In the genomic region with DNA sequence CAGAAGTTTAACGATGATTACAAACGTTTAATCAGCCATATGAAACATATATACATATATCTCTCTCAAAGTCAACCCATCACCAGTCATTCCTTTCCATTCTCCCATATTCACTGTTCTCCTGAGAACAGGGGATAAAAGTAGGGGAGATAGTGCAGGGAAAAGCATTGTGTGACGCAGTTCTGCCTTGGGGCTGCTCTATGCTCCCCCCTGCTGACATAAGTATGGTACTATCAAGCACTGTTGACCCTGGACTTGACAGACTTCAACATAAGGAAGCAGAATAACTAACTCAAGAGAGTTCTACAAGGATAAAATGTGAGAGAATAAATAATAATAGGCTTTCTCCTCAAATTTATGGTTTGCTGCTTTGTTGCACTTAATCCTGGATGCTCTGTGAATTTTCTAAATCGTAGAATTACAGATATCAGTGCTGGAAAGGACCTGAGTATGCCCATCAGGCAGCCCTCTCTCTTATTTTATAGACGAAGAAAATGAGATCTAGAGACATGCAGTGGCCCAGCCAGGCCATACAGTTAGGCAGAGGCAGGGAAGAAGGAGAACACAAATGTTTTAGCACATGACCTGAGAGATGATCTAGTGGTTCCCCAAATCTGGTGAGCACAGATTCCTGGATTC, we compare ENCODE assay signal across 7 cellular contexts.
DNase-seq lines count a peak whose midpoint lies in the region; ATAC-seq and TF ChIP-seq lines count a peak whose summit lies in the region.

No MANE protein-coding gene starts in this region.

- intact Hi-C loops in IMR-90 (cut with micrococcal nuclease), result loop anchor here (1.0 to 5.0 kb wide), 2 partner anchors 88 to 146 kb away; no protein-coding TSS in a partner anchor
- intact Hi-C loops in Panc1 (cut with micrococcal nuclease; ENCODE audit: unreplicated experiment), result loop anchor here (10.0 kb wide), 2 partner anchors 143 to 253 kb away; partner anchors contain the start of gene SLC4A8

- peaks cover 5 to 9% of the 10 kb centered on the region in 2 experiments; a peak in 3 of 4 replicates for H3K79me1 ChIP-seq in IMR-90 (ENCODE audit: low read depth in 1 of 2, low read length in 2 of 2)

- H4K5ac ChIP-seq in IMR-90 (ENCODE audit: low read depth, low read length), result no peak overlapping the region

- no peak overlapping the region for H3K23ac ChIP-seq in IMR-90 (ENCODE audit: low read depth, low read length)

- H2AK9ac ChIP-seq in IMR-90 (replicated peaks; ENCODE audit: low read depth, low read length, poor library complexity), result no peak overlapping the region

- H3K4me1 ChIP-seq in IMR-90 (ENCODE audit: control insufficient read depth, insufficient read depth, low read length), result no peaks in the 10 kb centered on the region
- no peaks in the 10 kb centered on the region for H3K4me1 ChIP-seq in Panc1 (ENCODE audit: control insufficient read depth, insufficient read depth, low read length)
- H3K4me1 ChIP-seq in liver (ENCODE audit: control insufficient read depth in 4 of 4, insufficient read depth in 4 of 4, low read length in 3 of 4), result peaks cover 0 to 38% (median 26%) of the 10 kb centered on the region in 4 donors

- no CpG with 5 or more reads among the region's 5 CpGs for whole genome bisulfite sequencing in IMR-90 (ENCODE audit: extremely low coverage in 2 of 2, insufficient read length in 1 of 2), 2 experiments
- WGBS in liver, result 45% methylated on average over 5 of the region's 5 CpGs

- TF ChIP-seq CTCF in IMR-90 (conservative IDR thresholded peaks at IDR 0.05; ENCODE audit: low read depth, low read length), result peak; percentile 68
- peak; percentile 92 for TF ChIP-seq CTCF in Panc1 (IDR thresholded peaks at IDR 0.05)
- peak; percentile 94 for TF ChIP-seq CTCF in cardiac fibroblast (IDR thresholded peaks at IDR 0.05; ENCODE audit: low read depth, low read length)
- TF ChIP-seq CTCF in liver (IDR thresholded peaks at IDR 0.05; ENCODE audit: low read depth, low read length, missing input control), result peak; percentile 78

- peak; percentile 94 for ATAC-seq in IMR-90 (ENCODE audit: low read depth)
- peak; percentile 98 for ATAC-seq in Panc1
- no peak for ATAC-seq in HG03280 (IDR thresholded peaks at IDR 0.05; ENCODE audit: unreplicated experiment)

- no peak overlapping the region for H3K4me2 ChIP-seq in IMR-90 (ENCODE audit: low read depth, low read length)

- H3K36me3 ChIP-seq in IMR-90 (ENCODE audit: control insufficient read depth, insufficient read depth, low read length) (no peaks in the 10 kb centered on the region), Panc1 (ENCODE audit: control insufficient read depth, insufficient read depth, low read length) (no peaks in the 10 kb centered on the region), liver (ENCODE audit: control insufficient read depth in 4 of 4, insufficient read depth in 3 of 4, low read depth in 1 of 4, low read length in 3 of 4) (no peaks in the 10 kb centered on the region)

- no peaks in the 10 kb centered on the region for H4K20me1 ChIP-seq in IMR-90 (ENCODE audit: insufficient read depth, low read length)

- H3K56ac ChIP-seq in IMR-90 (ENCODE audit: extremely low read depth, insufficient read depth, low read length), result no peak overlapping the region

- H2BK120ac ChIP-seq in IMR-90 (ENCODE audit: low read depth, low read length), result no peak overlapping the region

- DNase-seq in G401 (ENCODE audit: low spot score) (peak; percentile 55), IMR-90 (peak; percentile 67), Panc1 (ENCODE audit: low read depth, low spot score) (peak; percentile 43), cardiac fibroblast (ENCODE audit: low read depth in 2 of 2) (peak; percentile 63 to 67), OCI-M2 (lab: John Stamatoyannopoulos, UW; ENCODE audit: unreplicated experiment) (no peak)

- no TSS peak for BruUV-seq in IMR-90 (replicated peaks; lab: Mats Ljungman, UMichigan)
- no TSS peak for BruUV-seq in Panc1 (replicated peaks; lab: Mats Ljungman, UMichigan)

- H3K4me3 ChIP-seq in IMR-90 (ENCODE audit: insufficient read depth, low read depth, low read length) (no peak overlapping the region), Panc1 (ENCODE audit: low read depth in 2 of 2, low read length in 2 of 2) (no peak overlapping the region), cardiac fibroblast (replicated peaks in 1 of 2; ENCODE audit: low read depth in 2 of 2, low read length in 2 of 2) (no peak overlapping the region), liver (ENCODE audit: low read depth in 1 of 3, low read length in 3 of 3) (no peak overlapping the region)

- H3K18ac ChIP-seq in IMR-90 (ENCODE audit: low read depth, low read length), result no peak overlapping the region

- TF ChIP-seq RAD21 in IMR-90 (IDR thresholded peaks at IDR 0.05; ENCODE audit: low read length) (peak; percentile 73), liver (IDR thresholded peaks at IDR 0.05) (peak; percentile 86 to 93)

- H3K9ac ChIP-seq in IMR-90 (ENCODE audit: low read depth, low read length) (no peak overlapping the region), liver (ENCODE audit: low read depth in 1 of 2, low read length in 2 of 2) (peak overlapping the region in 1 of 2 donors; percentile 63)

- in situ Hi-C loops in G401 (cut with HindIII; ENCODE audit: low sequenced_read_pairs), result no loop called here
- in situ Hi-C loops in IMR-90 (cut with MboI; ENCODE audit: low sequenced_read_pairs), result loop anchor here (10.0 kb wide), 1 partner anchor 253 kb away; the partner anchor contains the start of gene SLC4A8
- in situ Hi-C loops in Panc1 (cut with HindIII; ENCODE audit: low pct_unique_long_range_greater_than_20kb, low sequenced_read_pairs), result no loop called here

- H3K9me3 ChIP-seq in IMR-90 (ENCODE audit: control insufficient read depth, insufficient read depth, low read length) (no peaks in the 10 kb centered on the region), Panc1 (ENCODE audit: control insufficient read depth, insufficient read depth, low read depth, low read length) (no peaks in the 10 kb centered on the region), liver (ENCODE audit: control insufficient read depth in 4 of 4, low read length in 3 of 4) (no peaks in the 10 kb centered on the region)

- no peaks in the 10 kb centered on the region for H3K9me1 ChIP-seq in IMR-90 (ENCODE audit: insufficient read depth, low read length)

- POLR2A ChIA-PET in IMR-90 (lab: Charles Lee; ENCODE audit: unreplicated experiment) (no interaction called here), Panc1 (lab: Charles Lee) (interaction anchor here (0.6 kb wide), 1 partner anchor 88 kb away, joined by 6 read pairs; no protein-coding TSS in a partner anchor)

- no peak overlapping the region for H2BK5ac ChIP-seq in IMR-90 (ENCODE audit: low read depth, low read length, poor library complexity, severe bottlenecking)

- CTCF ChIA-PET in IMR-90 (lab: Yijun Ruan, JAX) (no interaction called here), Panc1 (lab: Charles Lee) (no interaction called here)

- H3K14ac ChIP-seq in IMR-90 (replicated peaks; ENCODE audit: low read depth, low read length), result no peak overlapping the region

- dilution Hi-C loops in IMR-90 (cut with HindIII; ENCODE audit: low sequenced_read_pairs, unreplicated experiment), result no loop called here

- no peak overlapping the region for H2BK20ac ChIP-seq in IMR-90 (ENCODE audit: low read depth, low read length)

- no peak overlapping the region for H2AK5ac ChIP-seq in IMR-90 (ENCODE audit: low read depth, low read length)

- H3K27ac ChIP-seq in IMR-90 (ENCODE audit: insufficient read depth, low read length) (no peak overlapping the region), Panc1 (ENCODE audit: low read length) (no peak overlapping the region), liver (ENCODE audit: low read depth in 1 of 2, low read length in 2 of 2) (no peak overlapping the region)

- H3K4ac ChIP-seq in IMR-90 (ENCODE audit: low read depth, low read length), result no peak overlapping the region

- TF ChIP-seq POLR2A in IMR-90 (IDR thresholded peaks at IDR 0.05; ENCODE audit: low read depth, low read length), result no peak

- H2AFZ ChIP-seq in IMR-90 (replicated peaks; ENCODE audit: low read length, poor library complexity), result no peak overlapping the region

- no peak overlapping the region for H4K91ac ChIP-seq in IMR-90 (ENCODE audit: insufficient read depth, low read depth, low read length)

- no peak overlapping the region for H2BK15ac ChIP-seq in IMR-90 (ENCODE audit: low read depth, low read length)

- no peak overlapping the region for H4K8ac ChIP-seq in IMR-90 (ENCODE audit: low read depth in 2 of 2, low read length in 2 of 2)

- H3K27me3 ChIP-seq in IMR-90 (ENCODE audit: control insufficient read depth, insufficient read depth, low read length), result no peaks in the 10 kb centered on the region
- H3K27me3 ChIP-seq in Panc1 (ENCODE audit: control insufficient read depth, insufficient read depth, low read length), result no peaks in the 10 kb centered on the region
- H3K27me3 ChIP-seq in liver (ENCODE audit: control insufficient read depth in 4 of 4, insufficient read depth in 4 of 4, low read length in 3 of 4), result no peaks in the 10 kb centered on the region

TF ChIP-seq in IMR-90, 13 proteins besides CTCF, POLR2A, EP300 and RAD21:
- no peak for TF ChIP-seq MAFK (IDR thresholded peaks at IDR 0.05; ENCODE audit: low read depth, low read length)
- peak; percentile 70 for TF ChIP-seq SMC3 (IDR thresholded peaks at IDR 0.05; ENCODE audit: low read depth, low read length)
- TF ChIP-seq RCOR1 (IDR thresholded peaks at IDR 0.05; ENCODE audit: insufficient replicate concordance, low read length), result no peak
- TF ChIP-seq, protein P1, sequence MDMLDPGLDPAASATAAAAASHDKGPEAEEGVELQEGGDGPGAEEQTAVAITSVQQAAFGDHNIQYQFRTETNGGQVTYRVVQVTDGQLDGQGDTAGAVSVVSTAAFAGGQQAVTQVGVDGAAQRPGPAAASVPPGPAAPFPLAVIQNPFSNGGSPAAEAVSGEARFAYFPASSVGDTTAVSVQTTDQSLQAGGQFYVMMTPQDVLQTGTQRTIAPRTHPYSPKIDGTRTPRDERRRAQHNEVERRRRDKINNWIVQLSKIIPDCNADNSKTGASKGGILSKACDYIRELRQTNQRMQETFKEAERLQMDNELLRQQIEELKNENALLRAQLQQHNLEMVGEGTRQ (IDR thresholded peaks at IDR 0.05; ENCODE audit: low read depth, low read length), result no peak
- TF ChIP-seq RFX5 (IDR thresholded peaks at IDR 0.05; ENCODE audit: low read depth, low read length), result no peak

TF ChIP-seq in liver, 16 proteins besides CTCF, POLR2A, EP300 and RAD21 (continues in another document):
- TF ChIP-seq JUND (IDR thresholded peaks at IDR 0.05) (no peak), RXRA (IDR thresholded peaks at IDR 0.05) (peak in 1 of 2 donors; percentile 31), SP1 (IDR thresholded peaks at IDR 0.05) (no peak)
